13 cellular contexts compared by ENCODE assay signal in the genomic region with DNA sequence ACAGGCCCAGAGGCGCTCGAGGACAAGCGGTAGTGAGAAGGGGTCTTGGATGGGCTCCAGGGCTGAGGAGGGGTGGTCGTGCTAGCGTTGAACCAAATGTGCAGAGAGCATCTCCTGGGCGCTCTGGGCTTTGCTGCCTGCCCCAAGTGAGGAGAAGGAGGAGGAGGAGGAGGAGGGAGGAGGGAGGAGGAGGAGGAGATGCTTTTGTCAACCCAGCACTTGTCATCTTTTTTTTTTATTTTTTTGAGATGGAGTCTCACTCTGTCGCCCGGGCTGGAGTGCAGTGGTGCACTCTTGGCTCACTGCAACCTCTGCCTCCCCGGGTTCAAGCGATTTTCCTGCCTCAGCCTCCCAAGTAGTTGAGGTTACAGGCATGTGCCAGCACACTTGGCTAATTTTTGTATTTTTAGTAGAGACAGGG.
"Had no signal": no experiment of that assay in that cellular context is flagged by ENCODE, and none has a peak within 500 bp of the region (broad histone marks: within the 10 kb centered on the region; RNA-seq: fewer than 3 reads in every experiment).

No MANE protein-coding gene starts in this region.

- H3K9me3 Mint-ChIP-seq: activated T-cell treated with anti-CD3 and anti-CD28 coated beads, Interleukin-2, amount 50 U/mL, for 4 hours had no signal

- H3K9me3 ChIP-seq: heart left ventricle, right atrium auricular region had no signal

- H3K36me3 ChIP-seq: heart left ventricle, right atrium auricular region had no signal

- DNase-seq: activated CD4-positive, alpha-beta T cell treated with anti-CD3 and anti-CD28 coated beads for 4 hours; activated T-cell treated with anti-CD3 and anti-CD28 coated beads, Interleukin-2, amount 50 U/mL, for 4 hours; caudate nucleus; effector CD4-positive, alpha-beta T cell; mesenchymal stem cell; posterior cingulate gyrus; small intestine; T1000 had no signal

- H3K27ac ChIP-seq: coronary artery, heart left ventricle, right atrium auricular region, VCaP had no signal

- H3K4me3 ChIP-seq: coronary artery, heart left ventricle, right atrium auricular region had no signal

- ATAC-seq: left lobe of liver had no signal

- H3K27me3 ChIP-seq: right atrium auricular region had no signal

- H3K4me1 ChIP-seq: right atrium auricular region had no signal

- H3K4me3 Mint-ChIP-seq: activated T-cell treated with anti-CD3 and anti-CD28 coated beads, Interleukin-2, amount 50 U/mL, for 4 hours had no signal
